Comparison of ENCODE assay signal across 8 cellular contexts in the genomic region with DNA sequence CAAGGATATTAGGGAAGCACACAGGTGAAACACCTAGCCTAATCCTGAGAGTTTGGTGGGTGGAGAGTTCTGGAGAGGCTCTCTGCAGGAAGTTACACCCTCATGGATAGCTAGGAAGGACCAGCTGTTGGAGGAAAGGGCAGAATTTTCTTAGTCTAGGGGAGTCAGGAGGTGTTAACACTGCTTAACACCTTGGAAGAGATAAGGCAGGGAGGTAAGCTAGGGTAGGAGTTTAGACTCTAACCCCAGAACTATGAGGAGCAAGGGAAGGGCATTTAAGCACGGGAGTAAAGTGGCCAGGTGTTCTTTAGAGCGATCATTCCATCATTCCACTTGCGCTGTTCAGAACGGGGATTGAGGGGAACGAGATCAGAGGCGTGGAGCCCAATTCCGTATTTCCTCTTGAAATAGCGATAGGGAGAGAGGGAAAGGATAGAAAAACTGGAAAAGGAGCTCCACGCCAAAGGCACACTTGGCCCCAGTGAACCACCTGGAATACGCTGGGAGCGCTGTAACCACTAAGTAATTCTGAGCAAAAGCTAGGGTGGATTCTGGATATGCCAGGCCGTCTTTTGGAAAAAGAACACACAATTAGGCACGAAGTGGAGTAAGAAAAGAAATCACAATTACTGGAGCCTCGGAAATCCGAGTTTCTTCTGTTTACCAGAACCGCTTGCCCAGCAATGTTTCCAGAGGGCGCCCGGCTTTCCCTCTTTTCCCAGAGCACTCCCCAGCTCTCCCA. TPM values are rescaled to one million over a fixed set of nuclear protein-coding genes. Genes with fewer than 3 reads are reported as not detected.
DNase-seq lines count a peak whose midpoint lies in the region; ATAC-seq, FAIRE-seq and TF ChIP-seq lines count a peak whose summit lies in the region.

No MANE protein-coding gene starts in this region.

- H3K36me3 ChIP-seq in BLaER1 treated with 17β-estradiol and CSF1 and Interleukin-3, amounts not matched to agents 10 nM and 100 nM, result peaks cover 0 to 15% (median 0%) of the 10 kb centered on the region in 11 experiments; a peak in 5 of 22 replicates
- no peaks in the 10 kb centered on the region for H3K36me3 ChIP-seq in Karpas-422 (ENCODE audit: insufficient read depth, low read length)

- peak overlapping the region; percentile 91 for H3K4me3 Mint-ChIP-seq in nephron progenitor cell

- peak overlapping the region; percentile 77 to 97 (median 89) for H3K4me2 ChIP-seq in BLaER1 treated with 17β-estradiol and CSF1 and Interleukin-3, amounts not matched to agents 10 nM and 100 nM
- H3K4me2 ChIP-seq in Karpas-422 (ENCODE audit: low read depth, low read length, poor library complexity, severe bottlenecking), result peak overlapping the region; percentile 72

- TF ChIP-seq CTCF in nephron progenitor cell (IDR thresholded peaks at IDR 0.05), result no peak
- no peak for TF ChIP-seq CTCF in D721Med (IDR thresholded peaks at IDR 0.05; ENCODE audit: insufficient read depth, missing control alignments)

- peaks cover 14 to 35% (median 24%) of the 10 kb centered on the region in 11 experiments for H3K27me3 ChIP-seq in BLaER1 treated with 17β-estradiol and CSF1 and Interleukin-3, amounts not matched to agents 10 nM and 100 nM
- no peaks in the 10 kb centered on the region for H3K27me3 ChIP-seq in Karpas-422 (ENCODE audit: low read length)

- H3K27ac ChIP-seq in BLaER1 treated with 17β-estradiol and CSF1 and Interleukin-3, amounts not matched to agents 10 nM and 100 nM, result no peak overlapping the region
- no peak overlapping the region for H3K27ac ChIP-seq in Karpas-422 (ENCODE audit: low read length)

- H3K9me3 ChIP-seq in BLaER1 treated with 17β-estradiol and CSF1 and Interleukin-3, amounts not matched to agents 10 nM and 100 nM (replicated peaks in 1 of 11), result no peaks in the 10 kb centered on the region
- no peaks in the 10 kb centered on the region for H3K9me3 ChIP-seq in Karpas-422 (ENCODE audit: low read length)

- H3K79me2 ChIP-seq in Karpas-422 (ENCODE audit: low read length), result no peaks in the 10 kb centered on the region

- H3K9ac ChIP-seq in BLaER1 treated with 17β-estradiol and CSF1 and Interleukin-3, amounts not matched to agents 10 nM and 100 nM, result peak overlapping the region in 5 of 11 experiments; percentile 66 to 94 (median 86); a peak in 7 of 22 replicates
- H3K9ac ChIP-seq in Karpas-422 (ENCODE audit: low read length), result 0 out of 2 replicates have a peak overlapping the region, but pooled peaks have one; percentile 42

- ATAC-seq in HG02678 (IDR thresholded peaks at IDR 0.05; ENCODE audit: unreplicated experiment) (no peak), GM21723 (IDR thresholded peaks at IDR 0.05; ENCODE audit: unreplicated experiment) (no peak)

- H3K27me3 Mint-ChIP-seq in nephron progenitor cell (ENCODE audit: low read depth, poor library complexity), result peaks cover 73% of the 10 kb centered on the region

- FAIRE-seq in D721Med (lab: Jason Lieb, UNC), result no peak

- H3K27ac Mint-ChIP-seq in nephron progenitor cell, result no peak overlapping the region

- no peaks in the 10 kb centered on the region for H3K9me3 Mint-ChIP-seq in nephron progenitor cell

- peaks cover 24 to 35% (median 30%) of the 10 kb centered on the region in 10 experiments for H3K4me1 ChIP-seq in BLaER1 treated with 17β-estradiol and CSF1 and Interleukin-3, amounts not matched to agents 10 nM and 100 nM
- peaks cover 53% of the 10 kb centered on the region for H3K4me1 ChIP-seq in Karpas-422 (ENCODE audit: low read length)

- peaks cover 36% of the 10 kb centered on the region for H3K4me1 Mint-ChIP-seq in nephron progenitor cell

- DNase-seq in Karpas-422 (no peak), dedifferentiated amniotic fluid mesenchymal stem cell (ENCODE audit: extremely low spot score) (peak; percentile 26), nephron progenitor cell (no peak), D721Med (ENCODE audit: insufficient read length, low spot score) (no peak), mesenteric fat pad (ENCODE audit: low spot score) (no peak)

- no peak overlapping the region for H2AFZ ChIP-seq in Karpas-422 (ENCODE audit: low read length)

- peak overlapping the region; percentile 65 to 96 (median 80); a peak in 16 of 20 replicates for H3K4me3 ChIP-seq in BLaER1 treated with 17β-estradiol and CSF1 and Interleukin-3, amounts not matched to agents 10 nM and 100 nM
- H3K4me3 ChIP-seq in Karpas-422 (ENCODE audit: low read length), result no peak overlapping the region

- peaks cover 6% of the 10 kb centered on the region for H3K36me3 Mint-ChIP-seq in nephron progenitor cell (ENCODE audit: low read depth)

- H3K9me2 ChIP-seq in Karpas-422 (replicated peaks; ENCODE audit: insufficient read depth, low read length), result no peaks in the 10 kb centered on the region

- peaks cover 25 to 38% (median 31%) of the 10 kb centered on the region in 11 experiments for H4K20me1 ChIP-seq in BLaER1 treated with 17β-estradiol and CSF1 and Interleukin-3, amounts not matched to agents 10 nM and 100 nM
- peaks cover 4% of the 10 kb centered on the region; the same call in 1 of the 2 replicates for H4K20me1 ChIP-seq in Karpas-422 (ENCODE audit: insufficient read depth, low read depth, low read length)

RNA-seq across cellular contexts. Expression of gene GPR137B, which starts 1.5 kb away (rescaled TPM):
- total RNA-seq in Karpas-422 (2014; rRNA removed; shearing (Covaris generic); ENCODE audit: low replicate concordance), result 10.5 and 26.8 TPM in 2 replicates
- 32.9 TPM for total RNA-seq in mesenteric fat pad
